Comparison of ENCODE assay signal across 7 cellular contexts in the genomic region with DNA sequence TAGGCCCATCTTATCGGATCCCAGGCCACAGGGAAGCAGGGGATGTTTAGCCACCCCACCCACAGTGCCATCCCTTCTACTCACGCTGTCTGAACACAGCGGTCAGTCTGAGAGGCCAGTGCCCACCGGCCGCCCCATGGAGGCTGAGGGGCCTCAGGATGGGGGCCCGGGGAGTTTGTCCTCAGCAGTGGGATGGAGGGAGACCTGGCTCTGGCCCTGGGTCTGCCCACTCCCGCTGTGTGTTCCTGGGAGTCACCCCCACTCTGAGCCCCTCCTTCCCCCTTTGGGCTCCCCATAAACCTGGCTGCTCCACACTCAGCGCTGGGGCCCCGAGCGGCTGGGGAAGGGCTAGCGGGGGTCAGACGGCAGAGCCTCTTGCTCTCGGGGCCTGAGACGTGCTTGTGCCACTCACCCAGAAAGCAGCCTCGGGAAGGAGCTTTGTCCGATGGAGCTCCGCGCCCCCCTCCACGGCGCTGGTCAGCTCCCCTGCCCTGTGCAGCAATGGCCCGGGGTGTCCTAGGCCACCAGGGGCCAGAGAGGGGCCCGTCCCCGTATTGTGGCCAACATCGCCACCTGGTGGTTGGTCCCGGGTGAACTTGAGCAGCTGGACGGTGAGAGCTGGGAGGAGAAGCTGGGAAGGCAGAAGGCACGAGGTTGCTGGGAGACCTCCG. TPM values are rescaled to one million over a fixed set of nuclear protein-coding genes. Genes with fewer than 3 reads are reported as not detected.
A peak's percentile ranks its signal among the peaks of the same experiment; 100 is the strongest.
DNase-seq lines count a peak whose midpoint lies in the region; ATAC-seq and TF ChIP-seq lines count a peak whose summit lies in the region.

No MANE protein-coding gene starts in this region.

- peak; percentile 85 for TF ChIP-seq CTCF in SK-N-SH (IDR thresholded peaks at IDR 0.05)

- no peaks in the 10 kb centered on the region for H3F3A ChIP-seq in SK-N-SH (replicated peaks; ENCODE audit: insufficient read depth)

- CTCF ChIA-PET in SK-N-SH (lab: Yijun Ruan, JAX), result interaction anchor here (0.6 to 12.4 kb wide), 51 partner anchors 9 to 526 kb away, joined by 3 to 173 read pairs (median 4); no protein-coding TSS in a partner anchor

- in situ Hi-C loops in G401 (cut with HindIII; ENCODE audit: low sequenced_read_pairs), result no loop called here

- peaks cover 2 to 6% of the 10 kb centered on the region in 2 experiments; a peak in 1 of 4 replicates for H3K4me1 ChIP-seq in SK-N-SH (ENCODE audit: control insufficient read depth in 1 of 2, insufficient read depth in 2 of 2, low read depth in 1 of 2, low read length in 1 of 2)

- TF ChIP-seq EP300 in SK-N-SH (IDR thresholded peaks at IDR 0.05; ENCODE audit: borderline replicate concordance in 1 of 2, low read depth in 1 of 2, low read length in 1 of 2), result no peak

- H3K4me3 ChIP-seq in SK-N-SH (ENCODE audit: low read depth in 2 of 2, low read length in 1 of 2), result no peak overlapping the region; a peak in 1 of 4 replicates

- H3K9me2 ChIP-seq in SK-N-SH, result no peaks in the 10 kb centered on the region

- no peak overlapping the region for H3K4me2 ChIP-seq in SK-N-SH

- H3K79me2 ChIP-seq in SK-N-SH (ENCODE audit: insufficient read depth), result no peaks in the 10 kb centered on the region

- H3K9ac ChIP-seq in SK-N-SH, result no peak overlapping the region

- peak; percentile 80 for TF ChIP-seq RAD21 in SK-N-SH (IDR thresholded peaks at IDR 0.05; ENCODE audit: low read length)

- DNase-seq in G401 (ENCODE audit: low spot score) (peak; percentile 31), LHCN-M2 (ENCODE audit: low read depth) (peak; percentile 59), SK-N-SH (peak; percentile 96), cerebellar cortex (ENCODE audit: low spot score) (peak; percentile 57), kidney tubule cell (ENCODE audit: low spot score) (peak; percentile 74)
- peak; percentile 84 for DNase-seq in stimulated activated CD8-positive, alpha-beta memory T cell treated with anti-CD3 and anti-CD28 coated beads, Interleukin-4, amount 100 ng/mL, for 48 hours

- POLR2A ChIA-PET in SK-N-SH (lab: Yijun Ruan, JAX), result no interaction called here

- H3K27ac ChIP-seq in SK-N-SH (ENCODE audit: low read depth in 2 of 2, low read length in 1 of 2), result no peak overlapping the region

- no peak for ATAC-seq in GM18909 (IDR thresholded peaks at IDR 0.05; ENCODE audit: poor library complexity, unreplicated experiment)

- no peaks in the 10 kb centered on the region for H3K36me3 ChIP-seq in SK-N-SH (replicated peaks in 1 of 2; ENCODE audit: control insufficient read depth in 1 of 2, insufficient read depth in 2 of 2, low read length in 1 of 2)

- H4K20me1 ChIP-seq in SK-N-SH (ENCODE audit: insufficient read depth), result no peaks in the 10 kb centered on the region

- H3K9me3 ChIP-seq in SK-N-SH, result no peaks in the 10 kb centered on the region

- no peak overlapping the region for H2AFZ ChIP-seq in SK-N-SH (ENCODE audit: low read depth)

- peaks cover 21% of the 10 kb centered on the region; the same call in 1 of the 2 replicates for H3K27me3 ChIP-seq in SK-N-SH (ENCODE audit: insufficient read depth)

- 65% methylated on average over 12 of the region's 28 CpGs for WGBS in SK-N-SH (ENCODE audit: low lambda C conversion rate)

TF ChIP-seq in SK-N-SH, 30 proteins besides CTCF, POLR2A, EP300 and RAD21:
- TF ChIP-seq MXI1 (IDR thresholded peaks at IDR 0.05; ENCODE audit: low read depth, low read length), result no peak
- TF ChIP-seq, protein P1, sequence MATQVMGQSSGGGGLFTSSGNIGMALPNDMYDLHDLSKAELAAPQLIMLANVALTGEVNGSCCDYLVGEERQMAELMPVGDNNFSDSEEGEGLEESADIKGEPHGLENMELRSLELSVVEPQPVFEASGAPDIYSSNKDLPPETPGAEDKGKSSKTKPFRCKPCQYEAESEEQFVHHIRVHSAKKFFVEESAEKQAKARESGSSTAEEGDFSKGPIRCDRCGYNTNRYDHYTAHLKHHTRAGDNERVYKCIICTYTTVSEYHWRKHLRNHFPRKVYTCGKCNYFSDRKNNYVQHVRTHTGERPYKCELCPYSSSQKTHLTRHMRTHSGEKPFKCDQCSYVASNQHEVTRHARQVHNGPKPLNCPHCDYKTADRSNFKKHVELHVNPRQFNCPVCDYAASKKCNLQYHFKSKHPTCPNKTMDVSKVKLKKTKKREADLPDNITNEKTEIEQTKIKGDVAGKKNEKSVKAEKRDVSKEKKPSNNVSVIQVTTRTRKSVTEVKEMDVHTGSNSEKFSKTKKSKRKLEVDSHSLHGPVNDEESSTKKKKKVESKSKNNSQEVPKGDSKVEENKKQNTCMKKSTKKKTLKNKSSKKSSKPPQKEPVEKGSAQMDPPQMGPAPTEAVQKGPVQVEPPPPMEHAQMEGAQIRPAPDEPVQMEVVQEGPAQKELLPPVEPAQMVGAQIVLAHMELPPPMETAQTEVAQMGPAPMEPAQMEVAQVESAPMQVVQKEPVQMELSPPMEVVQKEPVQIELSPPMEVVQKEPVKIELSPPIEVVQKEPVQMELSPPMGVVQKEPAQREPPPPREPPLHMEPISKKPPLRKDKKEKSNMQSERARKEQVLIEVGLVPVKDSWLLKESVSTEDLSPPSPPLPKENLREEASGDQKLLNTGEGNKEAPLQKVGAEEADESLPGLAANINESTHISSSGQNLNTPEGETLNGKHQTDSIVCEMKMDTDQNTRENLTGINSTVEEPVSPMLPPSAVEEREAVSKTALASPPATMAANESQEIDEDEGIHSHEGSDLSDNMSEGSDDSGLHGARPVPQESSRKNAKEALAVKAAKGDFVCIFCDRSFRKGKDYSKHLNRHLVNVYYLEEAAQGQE (IDR thresholded peaks at IDR 0.05; ENCODE audit: low read depth, low read length), result peak; percentile 15; the same call in 1 of the 2 replicates
- TF ChIP-seq TCF12 (IDR thresholded peaks at IDR 0.05), result no peak
- peak; percentile 82 for TF ChIP-seq SMC3 (IDR thresholded peaks at IDR 0.05; ENCODE audit: low read depth, low read length)

RNA-seq across cellular contexts. Expression of a gene that starts 10.9 kb away (rescaled TPM):
- total RNA-seq in G401 (2014; rRNA removed; shearing (Covaris generic)), result 1.8 and 3.3 TPM in 2 replicates
- total RNA-seq in LHCN-M2 (2014; rRNA removed), result not detected in 2 replicates
- not detected for polyA plus RNA-seq in LHCN-M2 (2012)
- 0.06 and 0.07 TPM in 2 replicates for polyA plus RNA-seq in SK-N-SH (2012; rRNA removed)
- polyA plus RNA-seq in SK-N-SH (2012; cell fraction: cytosol; rRNA removed), result 0.01 and 0.08 TPM in 2 replicates
- polyA plus RNA-seq in SK-N-SH (2012; cell fraction: nucleus; rRNA removed), result 0.07 and 0.23 TPM in 2 replicates

RNA-seq across cellular contexts. Expression of a gene that starts 59.0 kb away (rescaled TPM):
- total RNA-seq in G401 (2014; rRNA removed; shearing (Covaris generic)), result 2.4 and 2.6 TPM in 2 replicates
- total RNA-seq in LHCN-M2 (2014; rRNA removed), result 0.51 and 1.7 TPM in 2 replicates
- 4.1 TPM for polyA plus RNA-seq in LHCN-M2 (2012)
- 0.86 and 1.3 TPM in 2 replicates for polyA plus RNA-seq in SK-N-SH (2012; rRNA removed)
- polyA plus RNA-seq in SK-N-SH (2012; cell fraction: cytosol; rRNA removed), result 0.13 and 0.33 TPM in 2 replicates
- 1.2 and 1.3 TPM in 2 replicates for polyA plus RNA-seq in SK-N-SH (2012; cell fraction: nucleus; rRNA removed)

Comparison
In these comparisons a context has a peak if more than half of its experiments do, and no peak if none do; other contexts are left out.
1. DNase-seq: peak in every context shown above with its lines; median percentile 96 in SK-N-SH; 84 in stimulated activated CD8-positive, alpha-beta memory T cell treated with anti-CD3 and anti-CD28 coated beads, Interleukin-4, amount 100 ng/mL, for 48 hours; 74 in kidney tubule cell; 59 in LHCN-M2; 57 in cerebellar cortex; 31 in G401.